Comparison of ENCODE assay signal across 25 cellular contexts in the genomic region with DNA sequence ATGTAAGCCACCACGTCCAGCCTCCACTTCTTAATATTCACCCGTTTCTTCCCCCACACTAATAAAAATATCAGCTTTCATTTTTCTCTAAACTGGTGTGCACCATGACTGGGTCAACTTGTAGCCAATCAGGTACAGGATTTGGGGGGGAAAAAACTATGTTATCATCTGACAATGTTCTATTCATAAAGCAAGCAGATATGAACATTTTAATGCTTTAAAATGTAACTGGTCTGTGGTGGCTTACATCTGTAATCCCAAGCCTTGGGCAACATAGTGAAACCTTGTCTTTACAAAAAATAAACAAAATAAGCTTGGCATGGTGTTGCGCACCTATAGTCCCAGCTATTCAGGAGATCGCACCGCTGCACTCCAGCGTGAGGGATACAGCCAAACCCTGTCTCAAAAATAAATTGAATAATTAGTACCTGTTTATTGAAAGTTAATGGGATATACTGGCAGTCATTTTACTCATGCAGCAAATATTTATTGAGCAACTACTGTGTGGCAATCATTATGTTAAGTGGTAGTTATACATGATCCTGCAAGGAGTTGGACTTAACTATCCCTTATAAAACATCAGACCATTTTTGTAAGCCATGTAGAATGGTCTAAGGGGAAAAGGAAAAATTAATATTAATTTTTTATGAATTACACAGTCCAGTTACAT. TPM values are rescaled to one million over a fixed set of nuclear protein-coding genes. Genes with fewer than 3 reads are reported as not detected.
DNase-seq lines count a peak whose midpoint lies in the region; ATAC-seq, FAIRE-seq and TF ChIP-seq lines count a peak whose summit lies in the region.
"Had no signal": no experiment of that assay in that cellular context is flagged by ENCODE, and none has a peak within 500 bp of the region (broad histone marks: within the 10 kb centered on the region; RNA-seq: fewer than 3 reads in every experiment).

No MANE protein-coding gene starts in this region.

- no peak for TF ChIP-seq CTCF in HepG2 (CRISPR knock-in tag; IDR thresholded peaks at IDR 0.05)
- TF ChIP-seq CTCF in right lobe of liver (IDR thresholded peaks at IDR 0.05), result no peak
- TF ChIP-seq CTCF in fibroblast of villous mesenchyme (IDR thresholded peaks at IDR 0.05; ENCODE audit: insufficient read depth, low read depth, low read length), result no peak

- no peak overlapping the region for H3K4me2 ChIP-seq in HepG2 (ENCODE audit: low read depth, low read length)

- no peak overlapping the region for H3K27ac ChIP-seq in HepG2 (ENCODE audit: extremely low read length, insufficient read depth, low read length)
- H3K27ac ChIP-seq in right lobe of liver, result no peak overlapping the region
- H3K27ac ChIP-seq in right cardiac atrium (ENCODE audit: low read length), result no peak overlapping the region
- H3K27ac ChIP-seq: heart right ventricle had no signal

- H3K4me3 ChIP-seq in HepG2 (replicated peaks in 1 of 3; ENCODE audit: insufficient read depth in 1 of 3, low read depth in 2 of 3, low read length in 3 of 3) (no peak overlapping the region), right lobe of liver (no peak overlapping the region), fibroblast of villous mesenchyme (ENCODE audit: low read depth, low read length) (no peak overlapping the region), right cardiac atrium (ENCODE audit: low read length) (no peak overlapping the region)
- H3K4me3 ChIP-seq: heart right ventricle had no signal

- no peaks in the 10 kb centered on the region for H3K36me3 ChIP-seq in HepG2 (replicated peaks in 1 of 2; ENCODE audit: control insufficient read depth in 1 of 2, insufficient read depth in 2 of 2, low read length in 2 of 2)
- H3K36me3 ChIP-seq in right lobe of liver, result no peaks in the 10 kb centered on the region
- H3K36me3 ChIP-seq: heart right ventricle had no signal

- no peak for FAIRE-seq in HepG2 (lab: Jason Lieb, UNC)
- FAIRE-seq: GM19239 had no signal

- no peak overlapping the region for H2AFZ ChIP-seq in HepG2 (ENCODE audit: low read length)

- H3K9me3 ChIP-seq in HepG2 (ENCODE audit: low read length) (no peaks in the 10 kb centered on the region), right lobe of liver (no peaks in the 10 kb centered on the region), right cardiac atrium (ENCODE audit: control insufficient read depth, low read length) (no peaks in the 10 kb centered on the region)
- H3K9me3 ChIP-seq: heart right ventricle had no signal

- TF ChIP-seq EP300 in HepG2 (IDR thresholded peaks at IDR 0.05; ENCODE audit: low read depth in 2 of 2, low read length in 2 of 2), result no peak
- TF ChIP-seq EP300 in HepG2 (CRISPR knock-in tag; IDR thresholded peaks at IDR 0.05; ENCODE audit: borderline replicate concordance), result no peak

- in situ Hi-C loops in HepG2 (cut with HindIII; ENCODE audit: extremely low pct_ligation_motif_present, low pct_unique_long_range_greater_than_20kb), result no loop called here

- no peaks in the 10 kb centered on the region for H3K27me3 ChIP-seq in HepG2 (ENCODE audit: control insufficient read depth in 1 of 2, insufficient read depth in 2 of 2, low read length in 2 of 2)
- H3K27me3 ChIP-seq in right lobe of liver, result no peaks in the 10 kb centered on the region
- H3K27me3 ChIP-seq in right cardiac atrium (ENCODE audit: control insufficient read depth, insufficient read depth), result no peaks in the 10 kb centered on the region
- H3K27me3 ChIP-seq: heart right ventricle had no signal

- no peak for TF ChIP-seq POLR2A in HepG2 (IDR thresholded peaks at IDR 0.05; ENCODE audit: insufficient read depth in 1 of 2, low read depth in 2 of 2, low read length in 2 of 2)
- TF ChIP-seq POLR2A in right lobe of liver (IDR thresholded peaks at IDR 0.05), result no peak

- intact Hi-C loops in HepG2 (cut with micrococcal nuclease; ENCODE audit: unreplicated experiment), result no loop called here
- intact Hi-C loops in right lobe of liver (cut with DNase I), result no loop called here
- intact Hi-C loops in right cardiac atrium (cut with DNase I), result no loop called here
- intact Hi-C loops in left ventricle myocardium superior (cut with micrococcal nuclease), result no loop called here

- H3K4me1 ChIP-seq in HepG2 (ENCODE audit: insufficient read depth, low read length) (peaks cover 23% of the 10 kb centered on the region), right lobe of liver (peaks cover 0 to 23% (median 4%) of the 10 kb centered on the region in 4 donors), right cardiac atrium (ENCODE audit: control insufficient read depth, insufficient read depth, low read length) (peaks cover 3% of the 10 kb centered on the region)

- H3K9ac ChIP-seq in HepG2 (ENCODE audit: insufficient read depth, low read depth, low read length), result no peak overlapping the region

- H3K79me2 ChIP-seq in HepG2 (ENCODE audit: insufficient read depth, low read length), result no peaks in the 10 kb centered on the region

- CTCF ChIA-PET in HepG2 (lab: Yijun Ruan, JAX; ENCODE audit: low intra/inter-chr PET ratio, low total read pairs), result no interaction called here

- no peak for TF ChIP-seq RAD21 in HepG2 (CRISPR knock-in tag; IDR thresholded peaks at IDR 0.05)

- BruUV-seq in HepG2 (replicated peaks; lab: Mats Ljungman, UMichigan), result no TSS peak

- POLR2A ChIA-PET in HepG2 (lab: Yijun Ruan, JAX), result no interaction called here

- DNase-seq in HepG2 (ENCODE audit: low spot score), result no peak
- no peak for DNase-seq in right lobe of liver
- DNase-seq in amniotic epithelial cell (ENCODE audit: low read depth), result peak; percentile 92
- peak; percentile 84 for DNase-seq in fibroblast of villous mesenchyme (ENCODE audit: low read depth)
- no peak for DNase-seq in right cardiac atrium
- no peak for DNase-seq in left ventricle myocardium superior
- no peak for DNase-seq in DMS 273 treated with DMSO at 0.1 percent for 48 hours (lab: John Stamatoyannopoulos, UW)
- DNase-seq in occipital lobe (lab: John Stamatoyannopoulos, UW), result no peak
- DNase-seq: activated effector memory CD4-positive, alpha-beta T cell treated with anti-CD3 and anti-CD28 coated beads, Interleukin-2, amount 50 U/mL, for 16 hours; activated naive CD8-positive, alpha-beta T cell treated with anti-CD3 and anti-CD28 coated beads, Interleukin-2, amount 10 ng/mL, durations not matched to agents 7 days and 5 days; activated T-cell treated with anti-CD3 and anti-CD28 coated beads, Interleukin-2, amount 50 U/mL, for 1 hour; CD8-positive, alpha-beta memory T cell; DMS153; foreskin melanocyte; GDM1; heart right ventricle; left cardiac atrium; NCI-H1694 treated with DMSO at 0.1 percent for 48 hours; NCI-H2171 treated with DMSO at 0.1 percent for 48 hours; NCI-H524 treated with DMSO at 0.1 percent for 48 hours; posterior cingulate gyrus; SHP77; stimulated activated naive CD4-positive, alpha-beta T cell treated with Interleukin-2 at 50 U/mL for 16 hours had no signal

- H4K20me1 ChIP-seq in HepG2 (ENCODE audit: insufficient read depth, low read length), result no peaks in the 10 kb centered on the region

- ATAC-seq in HepG2, result no peak
- ATAC-seq in right lobe of liver, result no peak
- ATAC-seq in right cardiac atrium, result no peak
- ATAC-seq in left ventricle myocardium superior, result no peak
- ATAC-seq: left cardiac atrium, Panc1 had no signal

- 78% methylated on average over 6 of the region's 6 CpGs for WGBS in HepG2 (ENCODE audit: low lambda C conversion rate)
- 93% methylated on average over 6 of the region's 6 CpGs for WGBS in right lobe of liver (ENCODE audit: insufficient coverage, low coverage, low lambda C conversion rate, missing lambda C conversion rate)
- WGBS in right cardiac atrium, result 87% methylated on average over 6 of the region's 6 CpGs

TF ChIP-seq in HepG2, 621 proteins besides CTCF, POLR2A, EP300 and RAD21 (continues in another document):
- TF ChIP-seq, protein P1, sequence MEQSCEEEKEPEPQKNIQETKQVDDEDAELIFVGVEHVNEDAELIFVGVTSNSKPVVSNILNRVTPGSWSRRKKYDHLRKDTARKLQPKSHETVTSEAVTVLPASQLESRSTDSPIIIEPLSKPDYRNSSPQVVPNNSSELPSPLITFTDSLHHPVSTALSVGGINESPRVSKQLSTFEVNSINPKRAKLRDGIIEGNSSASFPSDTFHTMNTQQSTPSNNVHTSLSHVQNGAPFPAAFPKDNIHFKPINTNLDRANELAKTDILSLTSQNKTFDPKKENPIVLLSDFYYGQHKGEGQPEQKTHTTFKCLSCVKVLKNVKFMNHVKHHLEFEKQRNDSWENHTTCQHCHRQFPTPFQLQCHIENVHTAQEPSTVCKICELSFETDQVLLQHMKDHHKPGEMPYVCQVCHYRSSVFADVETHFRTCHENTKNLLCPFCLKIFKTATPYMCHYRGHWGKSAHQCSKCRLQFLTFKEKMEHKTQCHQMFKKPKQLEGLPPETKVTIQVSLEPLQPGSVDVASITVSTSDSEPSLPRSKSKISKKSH (CRISPR knock-in tag; IDR thresholded peaks at IDR 0.05; ENCODE audit: borderline replicate concordance), result no peak
- 0 out of 2 replicates have a peak, but pooled peaks have one; percentile 42 for TF ChIP-seq ZNF3 (CRISPR knock-in tag; IDR thresholded peaks at IDR 0.05)

RNA-seq across cellular contexts. Expression of a gene that starts 15.3 kb away (rescaled TPM):
- total RNA-seq in HepG2 (2016; rRNA removed; fragmentation: Illumina TruSeq; extraction: Trizol) (77.6 and 81.9 TPM in 2 replicates), right lobe of liver (100 to 1,000 TPM in 1 of 6 experiments, 10 to 100 TPM in 5; 39.3 to 114 (median 57.2) TPM), fibroblast of villous mesenchyme (56.0 and 77.7 TPM in 2 replicates), right cardiac atrium (10 to 100 TPM; 19.5 to 32.1 (median 24.6) TPM), left ventricle myocardium superior (10.5 TPM), occipital lobe (31.0 TPM)
- total RNA-seq in HepG2 (2016; cell fraction: cytosol; rRNA removed; fragmentation: Illumina TruSeq; extraction: Trizol; ENCODE audit: low read depth), result 59.0 and 66.4 TPM in 2 replicates
- 71.0 and 73.8 TPM in 2 replicates for total RNA-seq in HepG2 (2016; cell fraction: insoluble cytoplasmic fraction; rRNA removed; fragmentation: Illumina TruSeq; extraction: Trizol)
- 62.7 and 81.8 TPM in 2 replicates for total RNA-seq in HepG2 (2016; cell fraction: membrane; rRNA removed; fragmentation: Illumina TruSeq; extraction: Trizol)
- 194 and 200 TPM in 2 replicates for total RNA-seq in HepG2 (2016; cell fraction: nucleus; rRNA removed; fragmentation: Illumina TruSeq; extraction: Trizol)
- polyA plus RNA-seq in HepG2 (2011; rRNA removed) (24.6 and 31.9 TPM in 2 replicates), right cardiac atrium (4.2 TPM)
- polyA plus RNA-seq in HepG2 (2011; cell fraction: cytosol; rRNA removed), result 13.5 and 20.5 TPM in 2 replicates
- 39.1 and 45.5 TPM in 2 replicates for polyA plus RNA-seq in HepG2 (2011; cell fraction: nucleus; rRNA removed)
- polyA plus RNA-seq in HepG2 (2012), result 36.3 and 47.9 TPM in 2 replicates
- polyA plus RNA-seq in HepG2 (2016; cell fraction: cytosol; fragmentation: Illumina TruSeq; extraction: Trizol; ENCODE audit: low read depth), result 1.3 TPM in 2 replicates
- 25.7 and 26.0 TPM in 2 replicates for polyA plus RNA-seq in HepG2 (2016; cell fraction: insoluble cytoplasmic fraction; fragmentation: Illumina TruSeq; extraction: Trizol; ENCODE audit: low read depth)
- 2.3 and 2.9 TPM in 2 replicates for polyA plus RNA-seq in HepG2 (2016; cell fraction: membrane; fragmentation: Illumina TruSeq; extraction: Trizol; ENCODE audit: low read depth)
- 31.0 and 34.9 TPM in 2 replicates for polyA plus RNA-seq in HepG2 (2016; cell fraction: nucleus; fragmentation: Illumina TruSeq; extraction: Trizol; ENCODE audit: insufficient read depth, low read depth)
- 18.0 and 90.0 TPM in 2 replicates for polyA minus RNA-seq in HepG2 (2011; rRNA and poly(A)+ RNA removed; ENCODE audit: low replicate concordance)
- 91.7 and 111 TPM in 2 replicates for polyA minus RNA-seq in HepG2 (2011; cell fraction: cytosol; rRNA and poly(A)+ RNA removed)
- 640 and 673 TPM in 2 replicates for polyA minus RNA-seq in HepG2 (2011; cell fraction: nucleus; rRNA and poly(A)+ RNA removed)

Comparison
In these comparisons a context has a peak if more than half of its experiments do, and no peak if none do; other contexts are left out.
1. DNase-seq: peak in amniotic epithelial cell (single experiment) and fibroblast of villous mesenchyme (single experiment); none in HepG2 (single experiment), right lobe of liver (0 of 3), right cardiac atrium (0 of 3), left ventricle myocardium superior (single experiment), DMS 273 treated with DMSO at 0.1 percent for 48 hours (single experiment) and occipital lobe (single experiment).